ENCODE assay signal across 8 cellular contexts in the genomic region with DNA sequence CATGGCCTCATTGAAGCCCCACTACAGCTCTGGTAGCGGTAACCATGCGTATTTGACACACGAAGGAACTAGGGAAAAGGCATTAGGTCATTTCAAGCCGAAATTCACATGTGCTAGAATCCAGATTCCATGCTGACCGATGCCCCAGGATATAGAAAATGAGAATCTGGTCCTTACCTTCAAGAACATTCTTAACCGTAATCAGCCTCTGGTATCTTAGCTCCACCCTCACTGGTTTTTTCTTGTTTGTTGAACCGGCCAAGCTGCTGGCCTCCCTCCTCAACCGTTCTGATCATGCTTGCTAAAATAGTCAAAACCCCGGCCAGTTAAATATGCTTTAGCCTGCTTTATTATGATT. TPM values are rescaled to one million over a fixed set of nuclear protein-coding genes. Genes with fewer than 3 reads are reported as not detected.
DNase-seq lines count a peak whose midpoint lies in the region; FAIRE-seq and TF ChIP-seq lines count a peak whose summit lies in the region.

No MANE protein-coding gene starts in this region.

- H3K27ac ChIP-seq in HL-60 (replicated peaks), result peak overlapping the region; percentile 71
- H3K27ac ChIP-seq in kidney (ENCODE audit: low read depth in 2 of 2, low read length in 2 of 2), result no peak overlapping the region
- H3K27ac ChIP-seq in tibial artery, result peak overlapping the region in 1 of 2 donors; percentile 81

- H3K27ac Mint-ChIP-seq in activated naive CD8-positive, alpha-beta T cell treated with anti-CD3 and anti-CD28 coated beads for 36 hours, result peak overlapping the region; percentile 90

- H3K4me1 ChIP-seq in kidney (ENCODE audit: control insufficient read depth in 1 of 2, insufficient read depth in 1 of 2, low read depth in 1 of 2, low read length in 2 of 2) (no peaks in the 10 kb centered on the region), tibial artery (peaks cover 0 to 6% (median 0%) of the 10 kb centered on the region in 4 donors)

- peaks cover 6% of the 10 kb centered on the region for H3K4me1 Mint-ChIP-seq in activated naive CD8-positive, alpha-beta T cell treated with anti-CD3 and anti-CD28 coated beads for 36 hours

- H3K9me3 Mint-ChIP-seq in activated naive CD8-positive, alpha-beta T cell treated with anti-CD3 and anti-CD28 coated beads for 36 hours, result no peaks in the 10 kb centered on the region

- H3K27me3 ChIP-seq in HL-60 (ENCODE audit: insufficient read depth, poor library complexity, severe bottlenecking), result no peaks in the 10 kb centered on the region
- no peaks in the 10 kb centered on the region for H3K27me3 ChIP-seq in tibial artery

- H3K36me3 Mint-ChIP-seq in activated naive CD8-positive, alpha-beta T cell treated with anti-CD3 and anti-CD28 coated beads for 36 hours, result peaks cover 11% of the 10 kb centered on the region

- FAIRE-seq in kidney (lab: Jason Lieb, UNC), result no peak

- peak; percentile 51 for DNase-seq in DMS53 (lab: John Stamatoyannopoulos, UW)
- no peak for DNase-seq in DMS53 treated with DMSO at 0.1 percent for 48 hours (lab: John Stamatoyannopoulos, UW; ENCODE audit: unreplicated experiment)
- no peak for DNase-seq in HL-60 (ENCODE audit: low read depth in 1 of 2, low spot score in 1 of 2)
- DNase-seq in activated naive CD8-positive, alpha-beta T cell treated with anti-CD3 and anti-CD28 coated beads for 36 hours, result no peak
- no peak for DNase-seq in kidney
- DNase-seq in tibial artery, result no peak
- no peak for DNase-seq in NCI-H1694 treated with DMSO at 0.1 percent for 48 hours (lab: John Stamatoyannopoulos, UW)
- no peak for DNase-seq in T-helper 9 cell

- H3K27me3 Mint-ChIP-seq in activated naive CD8-positive, alpha-beta T cell treated with anti-CD3 and anti-CD28 coated beads for 36 hours, result no peaks in the 10 kb centered on the region

- no peaks in the 10 kb centered on the region for H3K36me3 ChIP-seq in kidney (ENCODE audit: control insufficient read depth in 1 of 2, insufficient read depth in 2 of 2, low read length in 2 of 2)
- H3K36me3 ChIP-seq in tibial artery, result no peaks in the 10 kb centered on the region

- TF ChIP-seq CTCF in HL-60 (IDR thresholded peaks at IDR 0.05; ENCODE audit: insufficient read depth, low read length) (no peak), kidney (IDR thresholded peaks at IDR 0.05; ENCODE audit: borderline replicate concordance, extremely low read depth, insufficient read depth) (no peak), tibial artery (IDR thresholded peaks at IDR 0.05) (no peak)

- H3K4me3 ChIP-seq in HL-60 (replicated peaks; ENCODE audit: insufficient read depth, low read length) (peak overlapping the region; percentile 70), kidney (ENCODE audit: low read length in 2 of 2) (peak overlapping the region; percentile 65 to 66), tibial artery (peak overlapping the region; percentile 80 to 82)

- peak overlapping the region; percentile 88 for H3K4me3 Mint-ChIP-seq in activated naive CD8-positive, alpha-beta T cell treated with anti-CD3 and anti-CD28 coated beads for 36 hours

- intact Hi-C loops in kidney (cut with DNase I), result no loop called here
- intact Hi-C loops in tibial artery (cut with DNase I; ENCODE audit: low total_unique reads), result no loop called here

- H3K9me3 ChIP-seq in kidney (ENCODE audit: control insufficient read depth in 1 of 2, low read length in 2 of 2) (no peaks in the 10 kb centered on the region), tibial artery (no peaks in the 10 kb centered on the region)

- peak overlapping the region in 1 of 2 donors; percentile 34 for H3K9ac ChIP-seq in kidney (ENCODE audit: low read length in 2 of 2)

RNA-seq across cellular contexts. Expression of gene HPRT1, which starts 0.9 kb away (rescaled TPM):
- 100 to 1,000 TPM; 109 to 111 TPM for total RNA-seq in activated naive CD8-positive, alpha-beta T cell treated with anti-CD3 and anti-CD28 coated beads for 36 hours
- 57.8 TPM for total RNA-seq in kidney
- polyA plus RNA-seq in kidney (ENCODE audit: insufficient read depth, low read depth, low replicate concordance), result 75.0 TPM
